Comparison of ENCODE assay signal across 13 cellular contexts in the genomic region with DNA sequence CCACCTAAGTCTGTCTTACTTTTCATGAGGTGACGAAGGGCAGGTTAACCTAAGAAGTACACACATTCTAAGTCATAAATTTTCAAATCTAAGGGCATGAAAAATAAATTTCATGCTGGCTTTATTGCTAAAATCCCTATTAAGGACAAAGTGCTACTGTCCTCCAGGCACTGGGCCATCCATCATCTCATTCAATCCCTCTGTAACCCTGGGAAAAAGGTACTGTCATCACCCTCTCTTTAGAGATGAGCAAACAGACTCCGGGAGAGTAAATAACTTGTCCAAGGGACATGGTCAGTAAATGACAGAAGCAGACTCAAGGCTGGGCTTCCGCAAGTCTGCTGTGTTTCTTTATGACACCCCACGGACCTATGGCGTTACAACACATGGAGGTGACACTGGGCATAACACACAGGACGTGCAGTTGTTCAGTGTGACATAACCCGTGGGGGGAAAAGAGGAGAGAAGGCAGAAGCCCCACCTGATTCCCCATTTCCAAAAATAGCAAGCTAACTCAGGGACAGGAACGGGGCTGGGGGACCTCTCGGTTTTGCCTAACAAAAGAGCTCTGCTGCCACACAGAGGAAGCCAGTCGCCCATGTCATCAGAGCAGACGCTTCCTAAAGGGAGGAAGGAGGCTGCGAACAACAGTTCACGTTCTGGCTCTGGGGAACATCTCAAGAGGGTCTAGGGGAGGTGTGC. TPM values are rescaled to one million over a fixed set of nuclear protein-coding genes. Genes with fewer than 3 reads are reported as not detected.
DNase-seq lines count a peak whose midpoint lies in the region; ATAC-seq and TF ChIP-seq lines count a peak whose summit lies in the region.
"Had no signal": no experiment of that assay in that cellular context is flagged by ENCODE, and none has a peak within 500 bp of the region (broad histone marks: within the 10 kb centered on the region; RNA-seq: fewer than 3 reads in every experiment).

No MANE protein-coding gene starts in this region.

- H3K9me3 ChIP-seq in MM.1S (replicated peaks; ENCODE audit: insufficient read depth, low read length) = no peaks in the 10 kb centered on the region
- H3K9me3 ChIP-seq: esophagus muscularis mucosa had no signal

- DNase-seq in DMS53 (lab: John Stamatoyannopoulos, UW) (peak; percentile 32), DMS53 treated with DMSO at 0.1 percent for 48 hours (lab: John Stamatoyannopoulos, UW; ENCODE audit: unreplicated experiment) (no peak), NCI-H1417 (lab: John Stamatoyannopoulos, UW) (peak; percentile 74 to 91 (median 90)), SHP77 treated with DMSO at 0.1 percent for 48 hours (lab: John Stamatoyannopoulos, UW) (peak; percentile 82), sciatic nerve (ENCODE audit: low spot score) (peak; percentile 27), MM.1S (no peak)
- DNase-seq in activated CD4-positive, alpha-beta T cell treated with anti-CD3 and anti-CD28 coated beads, Interleukin-2, amount 50 U/mL, for 48 hours = no peak
- DNase-seq: cerebellar nuclear complex; NK-92 treated with Interleukin-12 subunit alpha and Interleukin-12 subunit beta, amount 100 ng/mL, for 24 hours had no signal

- H3K9me2 ChIP-seq in MM.1S (replicated peaks; ENCODE audit: insufficient read depth, low read length) = no peaks in the 10 kb centered on the region

- no peaks in the 10 kb centered on the region for H3K79me2 ChIP-seq in MM.1S (ENCODE audit: low read length)

- no peak overlapping the region for H3K4me3 ChIP-seq in MM.1S (ENCODE audit: low read length)
- H3K4me3 ChIP-seq: esophagus muscularis mucosa had no signal

- no peaks in the 10 kb centered on the region for H4K20me1 ChIP-seq in MM.1S (ENCODE audit: insufficient read depth, low read length)

- no peak overlapping the region for H3K9ac ChIP-seq in MM.1S (ENCODE audit: low read length)

- H3K4me1 ChIP-seq in MM.1S (ENCODE audit: low read length) = no peaks in the 10 kb centered on the region
- H3K4me1 ChIP-seq: esophagus muscularis mucosa had no signal

- ATAC-seq in sciatic nerve (no peak), GM19467 (IDR thresholded peaks at IDR 0.05; ENCODE audit: unreplicated experiment) (no peak)

- intact Hi-C loops in sciatic nerve (cut with DNase I) = no loop called here

- H3K27me3 ChIP-seq in MM.1S (replicated peaks; ENCODE audit: insufficient read depth, low read length) = no peaks in the 10 kb centered on the region
- H3K27me3 ChIP-seq: esophagus muscularis mucosa had no signal

- no peak overlapping the region for H2AFZ ChIP-seq in MM.1S (ENCODE audit: low read length)

- no peak for TF ChIP-seq CTCF in MM.1S (IDR thresholded peaks at IDR 0.05; ENCODE audit: low read length)

- H3K4me2 ChIP-seq in MM.1S (ENCODE audit: low read depth, low read length) = no peak overlapping the region

- peaks cover 3% of the 10 kb centered on the region; the same call in 1 of the 2 replicates for H3K36me3 ChIP-seq in MM.1S (replicated peaks; ENCODE audit: insufficient read depth, low read length)

- H3F3A ChIP-seq in MM.1S (ENCODE audit: insufficient read depth, low read length) = no peaks in the 10 kb centered on the region

- H3K27ac ChIP-seq in MM.1S (ENCODE audit: low read length) = no peak overlapping the region
- H3K27ac ChIP-seq: 22Rv1, esophagus muscularis mucosa had no signal

RNA-seq across cellular contexts. Expression of gene SRM, which starts 12.5 kb away (rescaled TPM):
- 75.3 TPM for total RNA-seq in sciatic nerve

RNA-seq across cellular contexts. Expression of gene MASP2, which starts 25.3 kb away (rescaled TPM):
- total RNA-seq in sciatic nerve = not detected
- total RNA-seq: esophagus muscularis mucosa, LHCN-M2 had no signal

RNA-seq across cellular contexts. Expression of gene EXOSC10, which starts 27.3 kb away (rescaled TPM):
- 81.8 TPM for total RNA-seq in sciatic nerve

RNA-seq across cellular contexts. Expression of gene TARDBP, which starts 59.9 kb away (rescaled TPM):
- total RNA-seq in sciatic nerve = 165 TPM

Comparison
In these comparisons a context has a peak if more than half of its experiments do, and no peak if none do; other contexts are left out.
1. DNase-seq: peak in DMS53 (single experiment), NCI-H1417 (3 of 3), SHP77 treated with DMSO at 0.1 percent for 48 hours (single experiment) and sciatic nerve (single experiment); none in DMS53 treated with DMSO at 0.1 percent for 48 hours (single experiment), MM.1S (single experiment) and activated CD4-positive, alpha-beta T cell treated with anti-CD3 and anti-CD28 coated beads, Interleukin-2, amount 50 U/mL, for 48 hours (0 of 2).